9 cellular contexts compared by ENCODE assay signal in the genomic region with DNA sequence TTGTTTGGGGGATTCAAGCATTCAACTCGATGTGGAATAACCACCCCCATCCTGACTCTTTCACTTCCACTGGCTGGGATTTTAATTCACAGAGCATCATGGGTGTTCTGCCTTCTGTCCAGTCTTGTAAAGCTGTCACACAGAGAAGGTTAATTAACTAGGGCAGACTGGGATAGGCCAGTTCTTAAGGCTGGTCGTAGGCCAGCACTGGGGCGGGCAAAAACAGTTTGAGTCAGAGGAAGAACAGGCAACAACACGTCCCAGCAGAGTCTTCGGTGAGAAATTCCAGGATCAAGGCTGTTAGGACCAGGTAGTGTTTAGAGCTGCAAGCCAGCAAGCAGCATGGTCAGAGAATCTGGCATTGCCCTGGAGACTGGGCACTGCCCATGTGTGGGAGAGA. TPM values are rescaled to one million over a fixed set of nuclear protein-coding genes. Genes with fewer than 3 reads are reported as not detected.
DNase-seq lines count a peak whose midpoint lies in the region; ATAC-seq and TF ChIP-seq lines count a peak whose summit lies in the region.
"Had no signal": no experiment of that assay in that cellular context is flagged by ENCODE, and none has a peak within 500 bp of the region (broad histone marks: within the 10 kb centered on the region; RNA-seq: fewer than 3 reads in every experiment).

No MANE protein-coding gene starts in this region.

- no peak overlapping the region for H3K27ac Mint-ChIP-seq in CD14-positive monocyte

- H3K9me3 Mint-ChIP-seq in CD14-positive monocyte: peaks cover 0 to 16% (median 4%) of the 10 kb centered on the region in 7 donors

- intact Hi-C loops in tibial artery (cut with DNase I; ENCODE audit: low total_unique reads): loop anchor here (10.0 kb wide), 2 partner anchors 238 to 312 kb away; no protein-coding TSS in a partner anchor
- intact Hi-C loops in CD14-positive monocyte (cut with micrococcal nuclease): loop anchor here in 1 of 2 donors (10.0 kb wide), 1 partner anchor 262 kb away; no protein-coding TSS in a partner anchor

- H3K27ac ChIP-seq in coronary artery (peak overlapping the region; percentile 21 to 71), tibial artery (peak overlapping the region; percentile 3 to 29)

- H3K4me1 Mint-ChIP-seq in CD14-positive monocyte: peaks cover 18% of the 10 kb centered on the region

- DNase-seq in LoVo (ENCODE audit: low spot score) (peak; percentile 21), coronary artery (ENCODE audit: low spot score) (no peak), kidney tubule cell (ENCODE audit: low spot score) (peak; percentile 82), tibial artery (peak; percentile 32 to 67), CD14-positive monocyte (ENCODE audit: low spot score) (no peak)
- DNase-seq: NCI-H1417 treated with DMSO at 0.1 percent for 48 hours had no signal

- ATAC-seq in GM18520 (IDR thresholded peaks at IDR 0.05; ENCODE audit: unreplicated experiment): no peak
- no peak for ATAC-seq in HG03442 (IDR thresholded peaks at IDR 0.05; ENCODE audit: unreplicated experiment)
- ATAC-seq in HG02759 (IDR thresholded peaks at IDR 0.05; ENCODE audit: unreplicated experiment): no peak

- H3K27me3 ChIP-seq in tibial artery: no peaks in the 10 kb centered on the region

- no peak for TF ChIP-seq CTCF in coronary artery (IDR thresholded peaks at IDR 0.05)
- TF ChIP-seq CTCF in tibial artery (IDR thresholded peaks at IDR 0.05): no peak
- TF ChIP-seq CTCF in CD14-positive monocyte (IDR thresholded peaks at IDR 0.05): no peak

- H3K36me3 ChIP-seq in tibial artery: no peaks in the 10 kb centered on the region

- H3K4me3 ChIP-seq in coronary artery (peak overlapping the region; percentile 18), tibial artery (no peak overlapping the region)

- peaks cover 60 to 78% (median 65%) of the 10 kb centered on the region in 3 donors for H3K27me3 Mint-ChIP-seq in CD14-positive monocyte (ENCODE audit: low read depth in 3 of 3)

- H3K36me3 Mint-ChIP-seq in CD14-positive monocyte: peaks cover 5% of the 10 kb centered on the region in 2 donors

- H3K4me1 ChIP-seq in tibial artery: peaks cover 0 to 23% (median 10%) of the 10 kb centered on the region in 4 donors

- H3K4me3 Mint-ChIP-seq in CD14-positive monocyte: peak overlapping the region in 1 of 2 donors; percentile 74

- no peaks in the 10 kb centered on the region for H3K9me3 ChIP-seq in tibial artery

RNA-seq across cellular contexts. Expression of a gene that starts 4.0 kb away (rescaled TPM):
- under 1 TPM; 0.03 to 0.54 TPM for polyA plus RNA-seq in CD14-positive monocyte

Comparison
In these comparisons a context has a peak if more than half of its experiments do, and no peak if none do; other contexts are left out.
1. DNase-seq: peak in LoVo (single experiment), kidney tubule cell (single experiment) and tibial artery (2 of 2); none in coronary artery (single experiment) and CD14-positive monocyte (single experiment).